ENCODE assay signal across 10 cellular contexts in genomic region chr18:70380915-70381896, GRCh38.
A peak's percentile ranks its signal among the peaks of the same experiment; 100 is the strongest.
DNase-seq lines count a peak whose midpoint lies in the region; FAIRE-seq and TF ChIP-seq lines count a peak whose summit lies in the region.
"Had no signal": no experiment of that assay in that cellular context is flagged by ENCODE, and none has a peak within 500 bp of the region (broad histone marks: within the 10 kb centered on the region; RNA-seq: fewer than 3 reads in every experiment).

No MANE protein-coding gene starts in this region.

- no peaks in the 10 kb centered on the region for H3K27me3 ChIP-seq in hepatocyte
- H3K27me3 ChIP-seq: SJSA1 had no signal

- no peak for FAIRE-seq in urothelium cell line (lab: Jason Lieb, UNC)

- H2AFZ ChIP-seq in hepatocyte = no peak overlapping the region

- H3K27ac ChIP-seq in hepatocyte = peak overlapping the region; percentile 45
- H3K27ac ChIP-seq: C4-2B, SJSA1 had no signal

- H3K9me2 ChIP-seq in hepatocyte (replicated peaks; ENCODE audit: insufficient read depth) = no peaks in the 10 kb centered on the region

- H3K4me1 ChIP-seq in hepatocyte (ENCODE audit: insufficient read depth) = peaks cover 16% of the 10 kb centered on the region

- H3K4me3 ChIP-seq in hepatocyte = no peak overlapping the region
- H3K4me3 ChIP-seq: SJSA1 had no signal

- no peak for TF ChIP-seq CTCF in hepatocyte (IDR thresholded peaks at IDR 0.05; ENCODE audit: poor library complexity)

- no peaks in the 10 kb centered on the region for H4K20me1 ChIP-seq in hepatocyte (ENCODE audit: insufficient read depth, poor library complexity, severe bottlenecking)

- H3K36me3 ChIP-seq in hepatocyte (replicated peaks; ENCODE audit: insufficient read depth, low read depth) = no peaks in the 10 kb centered on the region
- H3K36me3 ChIP-seq: SJSA1 had no signal

- 77% methylated on average over 23 of the region's 23 CpGs for WGBS in hepatocyte (ENCODE audit: low lambda C conversion rate, missing lambda C conversion rate)

- in situ Hi-C loops in KBM-7 (cut with MboI; ENCODE audit: low pct_unique_long_range_greater_than_20kb, low sequenced_read_pairs) = no loop called here

- no peaks in the 10 kb centered on the region for H3K79me2 ChIP-seq in hepatocyte

- H3K9me3 ChIP-seq in hepatocyte (ENCODE audit: low read depth) = no peaks in the 10 kb centered on the region
- H3K9me3 ChIP-seq: SJSA1 had no signal

- DNase-seq in A172 (ENCODE audit: low spot score) (peak; percentile 84), KBM-7 (peak; percentile 28), SHP77 treated with DMSO at 0.1 percent for 48 hours (lab: John Stamatoyannopoulos, UW) (peak; percentile 51), hepatocyte (ENCODE audit: low spot score) (peak; percentile 34), SK-N-DZ (ENCODE audit: low spot score) (no peak), urothelium cell line (ENCODE audit: low spot score) (no peak), 8988T (no peak)
- DNase-seq in activated effector memory CD4-positive, alpha-beta T cell treated with anti-CD3 and anti-CD28 coated beads, Interleukin-2, amount 50 U/mL, for 16 hours = no peak

- H3K4me2 ChIP-seq in hepatocyte = peak overlapping the region; percentile 38

Comparison
In these comparisons a context has a peak if more than half of its experiments do, and no peak if none do; other contexts are left out.
1. DNase-seq: peak in A172 (single experiment), KBM-7 (single experiment), SHP77 treated with DMSO at 0.1 percent for 48 hours (single experiment) and hepatocyte (single experiment); none in SK-N-DZ (single experiment), activated effector memory CD4-positive, alpha-beta T cell treated with anti-CD3 and anti-CD28 coated beads, Interleukin-2, amount 50 U/mL, for 16 hours (single experiment), urothelium cell line (single experiment) and 8988T (single experiment).